11 cellular contexts compared by ENCODE assay signal in genomic region chr1:32993215-32993566, GRCh38. TPM values are rescaled to one million over a fixed set of nuclear protein-coding genes. Genes with fewer than 3 reads are reported as not detected.
DNase-seq lines count a peak whose midpoint lies in the region; TF ChIP-seq lines count a peak whose summit lies in the region.
"Had no signal": no experiment of that assay in that cellular context is flagged by ENCODE, and none has a peak within 500 bp of the region (broad histone marks: within the 10 kb centered on the region; RNA-seq: fewer than 3 reads in every experiment).

No MANE protein-coding gene starts in this region.

- no peaks in the 10 kb centered on the region for H3K27me3 Mint-ChIP-seq in chondrocyte (ENCODE audit: low read depth)

- no peak overlapping the region for H3K4me2 ChIP-seq in smooth muscle cell

- H3K79me2 ChIP-seq in smooth muscle cell (ENCODE audit: low read depth), result no peaks in the 10 kb centered on the region

- H3K27me3 ChIP-seq in smooth muscle cell (ENCODE audit: low read depth), result no peaks in the 10 kb centered on the region

- H3K4me1 Mint-ChIP-seq in chondrocyte (ENCODE audit: low read depth), result peaks cover 60% of the 10 kb centered on the region

- no peaks in the 10 kb centered on the region for H3K36me3 Mint-ChIP-seq in chondrocyte (ENCODE audit: low read depth)

- peak overlapping the region; percentile 86 for H3K27ac Mint-ChIP-seq in chondrocyte (ENCODE audit: unreplicated experiment)

- TF ChIP-seq CTCF in chondrocyte (IDR thresholded peaks at IDR 0.05), result no peak
- no peak for TF ChIP-seq CTCF in smooth muscle cell (IDR thresholded peaks at IDR 0.05; ENCODE audit: borderline replicate concordance, insufficient read depth, poor library complexity, severe bottlenecking)

- no peaks in the 10 kb centered on the region for H3F3A ChIP-seq in smooth muscle cell (ENCODE audit: low read depth)

- 99% methylated on average over 9 of the region's 9 CpGs for WGBS in smooth muscle cell (ENCODE audit: low lambda C conversion rate)

- peak; percentile 72 for DNase-seq in SIG-M5 treated with dmso at 0.1 percent for 504 hours (lab: John Stamatoyannopoulos, UW; ENCODE audit: unreplicated experiment)
- DNase-seq in SIG-M5 (lab: John Stamatoyannopoulos, UW), result no peak
- peak; percentile 63 for DNase-seq in NAMALWA (ENCODE audit: low spot score)
- no peak for DNase-seq in chondrocyte (ENCODE audit: low spot score)
- DNase-seq in smooth muscle cell (lab: John Stamatoyannopoulos, UW; ENCODE audit: unreplicated experiment), result no peak
- no peak for DNase-seq in globus pallidus (ENCODE audit: low spot score)
- DNase-seq in HuH-7 (ENCODE audit: low spot score), result no peak
- DNase-seq in ecto neural progenitor cell (ENCODE audit: low spot score), result no peak
- DNase-seq: 8988T, NCI-H345 had no signal

- no peaks in the 10 kb centered on the region for H3K9me3 ChIP-seq in smooth muscle cell (replicated peaks; ENCODE audit: low read depth)

- no peaks in the 10 kb centered on the region for H3K9me3 Mint-ChIP-seq in chondrocyte (ENCODE audit: low read depth)

- no peak overlapping the region for H3K4me3 Mint-ChIP-seq in chondrocyte (ENCODE audit: unreplicated experiment)

- no peak overlapping the region for H3K4me3 ChIP-seq in smooth muscle cell
- H3K4me3 ChIP-seq: lung had no signal

- H3K27ac ChIP-seq in smooth muscle cell (ENCODE audit: low read depth), result peak overlapping the region; percentile 71

- no peaks in the 10 kb centered on the region for H3K36me3 ChIP-seq in smooth muscle cell (ENCODE audit: low read depth)

- no peak overlapping the region for H2AFZ ChIP-seq in smooth muscle cell (ENCODE audit: low read depth)

- peaks cover 3% of the 10 kb centered on the region for H3K4me1 ChIP-seq in smooth muscle cell (ENCODE audit: low read depth)

- no peak overlapping the region for H3K9ac ChIP-seq in smooth muscle cell (ENCODE audit: low read depth)

- no peaks in the 10 kb centered on the region for H4K20me1 ChIP-seq in smooth muscle cell (ENCODE audit: low read depth)

RNA-seq across cellular contexts. Expression of gene RNF19B, which starts 28.6 kb away (rescaled TPM):
- 15.5 to 17.6 TPM (median 17.4 TPM) in 3 replicates for total RNA-seq in chondrocyte
- total RNA-seq in smooth muscle cell, result 11.2 and 13.5 TPM in 2 replicates
- polyA plus RNA-seq in smooth muscle cell, result 12.3 and 13.8 TPM in 2 replicates

RNA-seq across cellular contexts. Expression of gene AK2, which starts 43.5 kb away (rescaled TPM):
- total RNA-seq in chondrocyte (86.1 to 98.9 TPM (median 94.9 TPM) in 3 replicates), smooth muscle cell (89.8 and 132 TPM in 2 replicates)
- polyA plus RNA-seq in smooth muscle cell, result 121 and 142 TPM in 2 replicates

Comparison
In these comparisons a context has a peak if more than half of its experiments do, and no peak if none do; other contexts are left out.
1. DNase-seq: peak in SIG-M5 treated with dmso at 0.1 percent for 504 hours (single experiment) and NAMALWA (single experiment); none in SIG-M5 (single experiment), chondrocyte (single experiment), smooth muscle cell (single experiment), globus pallidus (single experiment), HuH-7 (single experiment) and ecto neural progenitor cell (single experiment).